1 cellular context compared by ENCODE assay signal in the genomic region with DNA sequence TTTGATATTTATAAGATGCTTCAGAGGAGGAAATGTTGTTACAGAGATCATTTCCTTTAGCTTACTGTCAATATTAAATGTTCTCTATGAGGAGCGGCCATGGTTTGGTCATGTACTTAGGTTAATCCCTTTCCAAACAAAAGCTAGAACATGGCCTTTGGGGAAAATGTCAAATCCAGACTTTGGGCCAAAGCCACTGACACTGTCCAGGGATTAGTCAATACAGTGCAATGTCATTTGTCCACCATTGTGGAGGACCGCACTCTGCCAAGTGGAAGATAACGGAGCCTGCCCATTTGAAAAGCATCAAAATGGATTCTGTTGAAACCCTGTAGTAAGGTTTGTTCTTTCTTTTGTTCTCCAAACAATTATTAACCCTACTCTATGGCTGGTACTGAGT.
TF ChIP-seq lines count a peak whose summit lies in the region.

No MANE protein-coding gene starts in this region.

TF ChIP-seq in HepG2, 621 proteins besides CTCF, POLR2A, EP300 and RAD21 (continued from another document and continues in another):
- no peak for TF ChIP-seq AKNA (CRISPR knock-in tag; IDR thresholded peaks at IDR 0.05; ENCODE audit: borderline replicate concordance)
- TF ChIP-seq RBAK (CRISPR knock-in tag; IDR thresholded peaks at IDR 0.05): no peak
- TF ChIP-seq CEBPZ (IDR thresholded peaks at IDR 0.05; ENCODE audit: low read length): no peak
- no peak for TF ChIP-seq FOXP1 (IDR thresholded peaks at IDR 0.05)
- peak; percentile 39; the same call in 1 of the 2 replicates for TF ChIP-seq FOXP1 (CRISPR knock-in tag; IDR thresholded peaks at IDR 0.05)
- TF ChIP-seq, protein P1, sequence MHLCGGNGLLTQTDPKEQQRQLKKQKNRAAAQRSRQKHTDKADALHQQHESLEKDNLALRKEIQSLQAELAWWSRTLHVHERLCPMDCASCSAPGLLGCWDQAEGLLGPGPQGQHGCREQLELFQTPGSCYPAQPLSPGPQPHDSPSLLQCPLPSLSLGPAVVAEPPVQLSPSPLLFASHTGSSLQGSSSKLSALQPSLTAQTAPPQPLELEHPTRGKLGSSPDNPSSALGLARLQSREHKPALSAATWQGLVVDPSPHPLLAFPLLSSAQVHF (CRISPR knock-in tag; IDR thresholded peaks at IDR 0.05): no peak
- no peak for TF ChIP-seq ZSCAN25 (CRISPR knock-in tag; IDR thresholded peaks at IDR 0.05)
- TF ChIP-seq, protein P2, sequence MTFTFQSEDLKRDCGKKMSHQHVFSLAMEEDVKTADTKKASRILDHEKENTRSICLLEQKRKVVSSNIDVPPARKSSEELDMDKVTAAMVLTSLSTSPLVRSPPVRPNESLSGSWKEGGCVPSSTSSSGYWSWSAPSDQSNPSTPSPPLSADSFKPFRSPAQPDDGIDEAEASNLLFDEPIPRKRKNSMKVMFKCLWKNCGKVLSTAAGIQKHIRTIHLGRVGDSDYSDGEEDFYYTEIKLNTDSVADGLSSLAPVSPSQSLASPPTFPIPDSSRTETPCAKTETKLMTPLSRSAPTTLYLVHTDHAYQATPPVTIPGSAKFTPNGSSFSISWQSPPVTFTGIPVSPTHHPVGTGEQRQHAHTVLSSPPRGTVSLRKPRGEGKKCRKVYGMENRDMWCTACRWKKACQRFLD (CRISPR knock-in tag; IDR thresholded peaks at IDR 0.05; ENCODE audit: borderline replicate concordance): no peak
- TF ChIP-seq KAT7 (CRISPR knock-in tag; IDR thresholded peaks at IDR 0.05; ENCODE audit: borderline replicate concordance): no peak
- no peak for TF ChIP-seq RAD51 (IDR thresholded peaks at IDR 0.05; ENCODE audit: borderline replicate concordance)
- no peak for TF ChIP-seq TEF (CRISPR knock-in tag; IDR thresholded peaks at IDR 0.05)
- no peak for TF ChIP-seq ZNF513 (CRISPR knock-in tag; conservative IDR thresholded peaks at IDR 0.05)
- no peak for TF ChIP-seq ZC3H4 (CRISPR knock-in tag; IDR thresholded peaks at IDR 0.05; ENCODE audit: borderline replicate concordance)
- TF ChIP-seq FOXP4 (CRISPR knock-in tag; IDR thresholded peaks at IDR 0.05): no peak; the same call in 1 of the 2 replicates
- no peak for TF ChIP-seq ZNF335 (CRISPR knock-in tag; IDR thresholded peaks at IDR 0.05)
- peak; percentile 55; the same call in 1 of the 2 replicates for TF ChIP-seq RXRB (CRISPR knock-in tag; IDR thresholded peaks at IDR 0.05; ENCODE audit: borderline replicate concordance)
- TF ChIP-seq ISX (CRISPR knock-in tag; conservative IDR thresholded peaks at IDR 0.05): no peak
- TF ChIP-seq ZNF644 (CRISPR knock-in tag; IDR thresholded peaks at IDR 0.05; ENCODE audit: low read depth): peak; percentile 91
- no peak for TF ChIP-seq FOXO4 (CRISPR knock-in tag; conservative IDR thresholded peaks at IDR 0.05)
- no peak for TF ChIP-seq IRF9 (CRISPR knock-in tag; IDR thresholded peaks at IDR 0.05; ENCODE audit: borderline replicate concordance)
- TF ChIP-seq ZFP90 (CRISPR knock-in tag; IDR thresholded peaks at IDR 0.05; ENCODE audit: borderline replicate concordance): no peak
- TF ChIP-seq KLF11 (CRISPR knock-in tag; IDR thresholded peaks at IDR 0.05): no peak
- no peak for TF ChIP-seq ONECUT2 (CRISPR knock-in tag; IDR thresholded peaks at IDR 0.05)
- no peak for TF ChIP-seq SCMH1 (CRISPR knock-in tag; IDR thresholded peaks at IDR 0.05; ENCODE audit: borderline replicate concordance)
- no peak for TF ChIP-seq ZNF234 (CRISPR knock-in tag; conservative IDR thresholded peaks at IDR 0.05)
- no peak for TF ChIP-seq ZNF850 (CRISPR knock-in tag; conservative IDR thresholded peaks at IDR 0.05)
- no peak for TF ChIP-seq DNMT3B (CRISPR knock-in tag; conservative IDR thresholded peaks at IDR 0.05)
- TF ChIP-seq RORA (CRISPR knock-in tag; IDR thresholded peaks at IDR 0.05): no peak
- TF ChIP-seq PRMT3 (CRISPR knock-in tag; IDR thresholded peaks at IDR 0.05; ENCODE audit: borderline replicate concordance, low read depth): no peak
- TF ChIP-seq HNRNPUL1 (IDR thresholded peaks at IDR 0.05; ENCODE audit: low read depth, low read length): no peak
- no peak for TF ChIP-seq ATF3 (CRISPR knock-in tag; IDR thresholded peaks at IDR 0.05)
- TF ChIP-seq HDAC2 (CRISPR knock-in tag; IDR thresholded peaks at IDR 0.05): peak; percentile 59; the same call in 1 of the 2 replicates
- TF ChIP-seq JDP2 (CRISPR knock-in tag; IDR thresholded peaks at IDR 0.05; ENCODE audit: borderline replicate concordance): no peak
- TF ChIP-seq ZNF75D (CRISPR knock-in tag; IDR thresholded peaks at IDR 0.05; ENCODE audit: borderline replicate concordance): no peak
- no peak for TF ChIP-seq ZKSCAN8 (CRISPR knock-in tag; IDR thresholded peaks at IDR 0.05; ENCODE audit: borderline replicate concordance)
- no peak for TF ChIP-seq ATF4 (CRISPR knock-in tag; IDR thresholded peaks at IDR 0.05)
- no peak for TF ChIP-seq ZFP36L1 (CRISPR knock-in tag; IDR thresholded peaks at IDR 0.05)
- no peak for TF ChIP-seq XRCC5 (optimal IDR thresholded peaks at IDR 0.05; ENCODE audit: low read length)
- TF ChIP-seq TARDBP (CRISPR knock-in tag; IDR thresholded peaks at IDR 0.05): peak; percentile 22; the same call in 1 of the 2 replicates
- TF ChIP-seq ISL2 (CRISPR knock-in tag; IDR thresholded peaks at IDR 0.05): no peak
- TF ChIP-seq SP5 (CRISPR knock-in tag; IDR thresholded peaks at IDR 0.05; ENCODE audit: borderline replicate concordance, low read depth): no peak
- no peak for TF ChIP-seq ZNF768 (CRISPR knock-in tag; IDR thresholded peaks at IDR 0.05)
- peak; percentile 60; the same call in 1 of the 2 replicates for TF ChIP-seq HHEX (CRISPR knock-in tag; IDR thresholded peaks at IDR 0.05)
- TF ChIP-seq ZNF333 (CRISPR knock-in tag; IDR thresholded peaks at IDR 0.05; ENCODE audit: borderline replicate concordance): no peak
- peak; percentile 47; the same call in 1 of the 2 replicates for TF ChIP-seq MEIS2 (CRISPR knock-in tag; IDR thresholded peaks at IDR 0.05)
